ENCODE assay signal across 12 cellular contexts in genomic region chr4:89572224-89572858, GRCh38.
A peak's percentile ranks its signal among the peaks of the same experiment; 100 is the strongest.
DNase-seq lines count a peak whose midpoint lies in the region; ATAC-seq and TF ChIP-seq lines count a peak whose summit lies in the region.
"Had no signal": no experiment of that assay in that cellular context is flagged by ENCODE, and none has a peak within 500 bp of the region (broad histone marks: within the 10 kb centered on the region; RNA-seq: fewer than 3 reads in every experiment).

No MANE protein-coding gene starts in this region.

- TF ChIP-seq CTCF in astrocyte of the spinal cord (IDR thresholded peaks at IDR 0.05; ENCODE audit: low read depth, low read length) (no peak), nephron (IDR thresholded peaks at IDR 0.05; ENCODE audit: unreplicated experiment in 3 of 3) (no peak), heart left ventricle (IDR thresholded peaks at IDR 0.05) (no peak)

- no peaks in the 10 kb centered on the region for H3K9me3 ChIP-seq in heart left ventricle
- H3K9me3 ChIP-seq: vagina had no signal

- no peak for TF ChIP-seq RAD21 in Ishikawa (IDR thresholded peaks at IDR 0.05; ENCODE audit: low read depth)

- H3K27ac Mint-ChIP-seq in nephron, result peak overlapping the region; percentile 24 to 69 (median 42)
- H3K27ac Mint-ChIP-seq in activated T-cell treated with anti-CD3 and anti-CD28 coated beads, Interleukin-2, amount 50 U/mL, for 72 hours, result no peak overlapping the region
- H3K27ac Mint-ChIP-seq: activated naive CD4-positive, alpha-beta T cell treated with anti-CD3 and anti-CD28 coated beads, Interleukin-2, amount 50 U/mL, for 72 hours had no signal

- no peak overlapping the region for H3K4me3 Mint-ChIP-seq in nephron
- no peak overlapping the region for H3K4me3 Mint-ChIP-seq in activated T-cell treated with anti-CD3 and anti-CD28 coated beads, Interleukin-2, amount 50 U/mL, for 72 hours

- no peak overlapping the region for H3K4me3 ChIP-seq in astrocyte of the spinal cord (ENCODE audit: low read depth, low read length)
- H3K4me3 ChIP-seq in heart left ventricle, result no peak overlapping the region
- H3K4me3 ChIP-seq: vagina had no signal

- no peak for TF ChIP-seq EP300 in Ishikawa (IDR thresholded peaks at IDR 0.05; ENCODE audit: borderline replicate concordance)

- WGBS in heart left ventricle, 4 donors, result 45 to 57% (median 53%) methylated on average over 2 of the region's 2 CpGs

- no peak for ATAC-seq in HG02840 (IDR thresholded peaks at IDR 0.05; ENCODE audit: low FRiP score, unreplicated experiment)
- no peak for ATAC-seq in activated T-cell treated with anti-CD3 and anti-CD28 coated beads, Interleukin-2, amount 50 U/mL, for 72 hours (replicated peaks in 1 of 2)
- ATAC-seq in heart left ventricle, result no peak
- ATAC-seq in HG03342 (IDR thresholded peaks at IDR 0.05; ENCODE audit: unreplicated experiment), result no peak
- ATAC-seq: activated naive CD4-positive, alpha-beta T cell treated with anti-CD3 and anti-CD28 coated beads, Interleukin-2, amount 50 U/mL, for 72 hours had no signal

- no peaks in the 10 kb centered on the region for H3K27me3 ChIP-seq in heart left ventricle
- H3K27me3 ChIP-seq: vagina had no signal

- no peak for TF ChIP-seq POLR2A in heart left ventricle (IDR thresholded peaks at IDR 0.05)

- no peaks in the 10 kb centered on the region for H3K9me3 Mint-ChIP-seq in nephron
- no peaks in the 10 kb centered on the region for H3K9me3 Mint-ChIP-seq in activated T-cell treated with anti-CD3 and anti-CD28 coated beads, Interleukin-2, amount 50 U/mL, for 72 hours
- H3K9me3 Mint-ChIP-seq: activated naive CD4-positive, alpha-beta T cell treated with anti-CD3 and anti-CD28 coated beads, Interleukin-2, amount 50 U/mL, for 72 hours had no signal

- DNase-seq in NCI-H2171 treated with DMSO at 0.1 percent for 48 hours (lab: John Stamatoyannopoulos, UW), result peak; percentile 84
- peak; percentile 18 for DNase-seq in astrocyte of the spinal cord (ENCODE audit: low read depth, low spot score)
- no peak for DNase-seq in activated T-cell treated with anti-CD3 and anti-CD28 coated beads, Interleukin-2, amount 50 U/mL, for 72 hours
- DNase-seq in heart left ventricle, result no peak
- DNase-seq: T-helper 2 cell had no signal

- no peaks in the 10 kb centered on the region for H3K36me3 Mint-ChIP-seq in nephron (ENCODE audit: low read depth)
- H3K36me3 Mint-ChIP-seq in activated T-cell treated with anti-CD3 and anti-CD28 coated beads, Interleukin-2, amount 50 U/mL, for 72 hours (ENCODE audit: insufficient read depth in 2 of 2), result no peaks in the 10 kb centered on the region
- H3K36me3 Mint-ChIP-seq: activated naive CD4-positive, alpha-beta T cell treated with anti-CD3 and anti-CD28 coated beads, Interleukin-2, amount 50 U/mL, for 72 hours had no signal

- in situ Hi-C loops in astrocyte of the spinal cord (cut with HindIII; ENCODE audit: low sequenced_read_pairs), result no loop called here

- intact Hi-C loops in heart left ventricle (cut with DNase I), result no loop called here

- H3K4me1 ChIP-seq in heart left ventricle, result no peaks in the 10 kb centered on the region
- H3K4me1 ChIP-seq: vagina had no signal

- H3K4me1 Mint-ChIP-seq in nephron, result peaks cover 17% of the 10 kb centered on the region
- H3K4me1 Mint-ChIP-seq in activated T-cell treated with anti-CD3 and anti-CD28 coated beads, Interleukin-2, amount 50 U/mL, for 72 hours (ENCODE audit: low read depth), result no peaks in the 10 kb centered on the region

- H3K27me3 Mint-ChIP-seq in nephron (ENCODE audit: low read depth), result no peaks in the 10 kb centered on the region
- peaks cover 3% of the 10 kb centered on the region for H3K27me3 Mint-ChIP-seq in activated T-cell treated with anti-CD3 and anti-CD28 coated beads, Interleukin-2, amount 50 U/mL, for 72 hours (ENCODE audit: low read depth)

- H3K36me3 ChIP-seq in heart left ventricle, result no peaks in the 10 kb centered on the region
- H3K36me3 ChIP-seq: vagina had no signal

- H3K27ac ChIP-seq in heart left ventricle, result no peak overlapping the region
- H3K27ac ChIP-seq: C4-2B, vagina had no signal

TF ChIP-seq in Ishikawa, 13 proteins besides CTCF, POLR2A, EP300 and RAD21:
- no peak for TF ChIP-seq YY1 (IDR thresholded peaks at IDR 0.05; ENCODE audit: low read depth)
- TF ChIP-seq NFIC (IDR thresholded peaks at IDR 0.05), result peak; percentile 45; the same call in 1 of the 2 replicates

Comparison
In these comparisons a context has a peak if more than half of its experiments do, and no peak if none do; other contexts are left out.
1. DNase-seq: peak in NCI-H2171 treated with DMSO at 0.1 percent for 48 hours (single experiment) and astrocyte of the spinal cord (single experiment); none in activated T-cell treated with anti-CD3 and anti-CD28 coated beads, Interleukin-2, amount 50 U/mL, for 72 hours (0 of 2) and heart left ventricle (0 of 5).